20 cellular contexts compared by ENCODE assay signal in genomic region chr7:88042157-88042556, GRCh38.
A peak's percentile ranks its signal among the peaks of the same experiment; 100 is the strongest.
DNase-seq lines count a peak whose midpoint lies in the region; ATAC-seq and TF ChIP-seq lines count a peak whose summit lies in the region.
"Had no signal": no experiment of that assay in that cellular context is flagged by ENCODE, and none has a peak within 500 bp of the region (broad histone marks: within the 10 kb centered on the region; RNA-seq: fewer than 3 reads in every experiment).

No MANE protein-coding gene starts in this region.

- H3K36me3 ChIP-seq in DND-41 (ENCODE audit: insufficient read depth, low read length) (no peaks in the 10 kb centered on the region), Loucy (ENCODE audit: insufficient read depth, low read length) (no peaks in the 10 kb centered on the region), heart left ventricle (no peaks in the 10 kb centered on the region)
- H3K36me3 ChIP-seq: esophagus muscularis mucosa had no signal

- H3K79me2 ChIP-seq in DND-41 (ENCODE audit: insufficient read depth, low read length) (no peaks in the 10 kb centered on the region), Loucy (ENCODE audit: insufficient read depth, low read length) (no peaks in the 10 kb centered on the region)
- H3K79me2 ChIP-seq: hepatocyte, parathyroid adenoma had no signal

- H3F3A ChIP-seq in Loucy (ENCODE audit: low read depth): no peaks in the 10 kb centered on the region

- H3K4me1 ChIP-seq in DND-41 (ENCODE audit: insufficient read depth, low read length): peaks cover 9% of the 10 kb centered on the region; the same call in 1 of the 2 replicates
- H3K4me1 ChIP-seq in Loucy (ENCODE audit: insufficient read depth, low read length, poor library complexity, severe bottlenecking): peaks cover 18% of the 10 kb centered on the region
- peaks cover 0 to 15% (median 8%) of the 10 kb centered on the region in 12 donors for H3K4me1 ChIP-seq in heart left ventricle
- H3K4me1 ChIP-seq: esophagus muscularis mucosa, parathyroid adenoma had no signal

- H3K9ac ChIP-seq in DND-41 (ENCODE audit: low read depth, low read length) (no peak overlapping the region), Loucy (ENCODE audit: low read depth, low read length, poor library complexity, severe bottlenecking) (peak overlapping the region; percentile 23)
- H3K9ac ChIP-seq: GM23248, parathyroid adenoma had no signal

- no peaks in the 10 kb centered on the region for H3K9me3 ChIP-seq in DND-41 (ENCODE audit: insufficient read depth, low read length, severe bottlenecking)
- no peaks in the 10 kb centered on the region for H3K9me3 ChIP-seq in Loucy (ENCODE audit: insufficient read depth, low read depth, low read length)
- H3K9me3 ChIP-seq in heart left ventricle: no peaks in the 10 kb centered on the region
- H3K9me3 ChIP-seq: esophagus muscularis mucosa, mucosa of descending colon had no signal

- no peak overlapping the region; the same call in 1 of the 2 replicates for H3K27ac ChIP-seq in DND-41 (ENCODE audit: low read length)
- no peak overlapping the region for H3K27ac ChIP-seq in heart left ventricle
- H3K27ac ChIP-seq: esophagus muscularis mucosa, GM23248, hepatocyte, parathyroid adenoma had no signal

- no peak for DNase-seq in DND-41
- DNase-seq in heart left ventricle: no peak
- no peak for DNase-seq in islet precursor cell
- DNase-seq: activated naive CD4-positive, alpha-beta T cell; left cardiac atrium; mucosa of descending colon; NCI-H1436; NCI-H345; small intestine; stimulated activated naive CD4-positive, alpha-beta T cell treated with Interleukin-2 at 50 U/mL for 16 hours had no signal

- H3K4me3 ChIP-seq in DND-41 (ENCODE audit: low read depth in 1 of 2, low read length in 2 of 2) (no peak overlapping the region; a peak in 1 of 4 replicates), Loucy (ENCODE audit: low read length, poor library complexity, severe bottlenecking) (peak overlapping the region; percentile 59), heart left ventricle (peak overlapping the region in 2 of 12 donors; percentile 23 to 30)
- H3K4me3 ChIP-seq: esophagus muscularis mucosa, GM23248, hepatocyte, K562, mucosa of descending colon had no signal

- intact Hi-C loops in heart left ventricle (cut with DNase I): loop anchor here in 2 of 10 donors (5.0 to 10.0 kb wide), 2 partner anchors 63 to 105 kb away; no protein-coding TSS in a partner anchor

- no peaks in the 10 kb centered on the region for H3K9me2 ChIP-seq in Loucy (replicated peaks; ENCODE audit: low read depth, low read length)

- H3K27me3 ChIP-seq in DND-41 (ENCODE audit: insufficient read depth, low read length, poor library complexity) (no peaks in the 10 kb centered on the region), Loucy (ENCODE audit: insufficient read depth, low read length, poor library complexity, severe bottlenecking) (no peaks in the 10 kb centered on the region), heart left ventricle (no peaks in the 10 kb centered on the region)
- H3K27me3 ChIP-seq: esophagus muscularis mucosa, hepatocyte had no signal

- H2AFZ ChIP-seq in DND-41 (ENCODE audit: low read depth, low read length) (no peak overlapping the region), Loucy (ENCODE audit: low read length) (no peak overlapping the region)
- H2AFZ ChIP-seq: GM23248, hepatocyte, parathyroid adenoma had no signal

- peak; percentile 59; the same call in 2 of the 3 replicates for ATAC-seq in DND-41 (ENCODE audit: insufficient read depth, low read depth)
- ATAC-seq in GM18519 (IDR thresholded peaks at IDR 0.05; ENCODE audit: low FRiP score, unreplicated experiment): peak; percentile 39
- peak; percentile 36 for ATAC-seq in GM21786 (IDR thresholded peaks at IDR 0.05; ENCODE audit: unreplicated experiment)
- ATAC-seq in heart left ventricle: no peak
- no peak for ATAC-seq in HG03571 (IDR thresholded peaks at IDR 0.05; ENCODE audit: unreplicated experiment)
- ATAC-seq in GM19455 (IDR thresholded peaks at IDR 0.05; ENCODE audit: unreplicated experiment): no peak
- ATAC-seq: K562, left cardiac atrium, mucosa of descending colon had no signal

- no peaks in the 10 kb centered on the region for H4K20me1 ChIP-seq in DND-41 (ENCODE audit: insufficient read depth, low read length)
- H4K20me1 ChIP-seq in Loucy (ENCODE audit: insufficient read depth, low read length, poor library complexity, severe bottlenecking): no peaks in the 10 kb centered on the region

- TF ChIP-seq POLR2A in heart left ventricle (IDR thresholded peaks at IDR 0.05): no peak

- H3K4me2 ChIP-seq in DND-41 (ENCODE audit: insufficient read depth, low read length) (peak overlapping the region; percentile 39), Loucy (ENCODE audit: low read depth, low read length, poor library complexity, severe bottlenecking) (peak overlapping the region; percentile 71)
- H3K4me2 ChIP-seq: hepatocyte had no signal

- TF ChIP-seq CTCF in DND-41 (IDR thresholded peaks at IDR 0.05; ENCODE audit: borderline replicate concordance, extremely low read depth, low read length, poor library complexity, severe bottlenecking): no peak
- TF ChIP-seq CTCF in Loucy (conservative IDR thresholded peaks at IDR 0.05; ENCODE audit: low read length): no peak
- no peak for TF ChIP-seq CTCF in heart left ventricle (IDR thresholded peaks at IDR 0.05)

Comparison
In these comparisons a context has a peak if more than half of its experiments do, and no peak if none do; other contexts are left out.
1. ATAC-seq: peak in DND-41 (single experiment), GM18519 (single experiment) and GM21786 (single experiment); none in heart left ventricle (0 of 4), HG03571 (single experiment) and GM19455 (single experiment).